In genomic region chr17:78257810-78258322, GRCh38 we compare ENCODE assay signal across 1 cellular context.
TF ChIP-seq lines count a peak whose summit lies in the region.

No MANE protein-coding gene starts in this region.

TF ChIP-seq in K562, 482 proteins besides CTCF, POLR2A, EP300 and RAD21 (continued from another document):
- TF ChIP-seq ZBTB34 (CRISPR knock-in tag; IDR thresholded peaks at IDR 0.05), result no peak
- TF ChIP-seq MTF1 (CRISPR knock-in tag; IDR thresholded peaks at IDR 0.05; ENCODE audit: borderline replicate concordance), result no peak
- TF ChIP-seq, protein P1, sequence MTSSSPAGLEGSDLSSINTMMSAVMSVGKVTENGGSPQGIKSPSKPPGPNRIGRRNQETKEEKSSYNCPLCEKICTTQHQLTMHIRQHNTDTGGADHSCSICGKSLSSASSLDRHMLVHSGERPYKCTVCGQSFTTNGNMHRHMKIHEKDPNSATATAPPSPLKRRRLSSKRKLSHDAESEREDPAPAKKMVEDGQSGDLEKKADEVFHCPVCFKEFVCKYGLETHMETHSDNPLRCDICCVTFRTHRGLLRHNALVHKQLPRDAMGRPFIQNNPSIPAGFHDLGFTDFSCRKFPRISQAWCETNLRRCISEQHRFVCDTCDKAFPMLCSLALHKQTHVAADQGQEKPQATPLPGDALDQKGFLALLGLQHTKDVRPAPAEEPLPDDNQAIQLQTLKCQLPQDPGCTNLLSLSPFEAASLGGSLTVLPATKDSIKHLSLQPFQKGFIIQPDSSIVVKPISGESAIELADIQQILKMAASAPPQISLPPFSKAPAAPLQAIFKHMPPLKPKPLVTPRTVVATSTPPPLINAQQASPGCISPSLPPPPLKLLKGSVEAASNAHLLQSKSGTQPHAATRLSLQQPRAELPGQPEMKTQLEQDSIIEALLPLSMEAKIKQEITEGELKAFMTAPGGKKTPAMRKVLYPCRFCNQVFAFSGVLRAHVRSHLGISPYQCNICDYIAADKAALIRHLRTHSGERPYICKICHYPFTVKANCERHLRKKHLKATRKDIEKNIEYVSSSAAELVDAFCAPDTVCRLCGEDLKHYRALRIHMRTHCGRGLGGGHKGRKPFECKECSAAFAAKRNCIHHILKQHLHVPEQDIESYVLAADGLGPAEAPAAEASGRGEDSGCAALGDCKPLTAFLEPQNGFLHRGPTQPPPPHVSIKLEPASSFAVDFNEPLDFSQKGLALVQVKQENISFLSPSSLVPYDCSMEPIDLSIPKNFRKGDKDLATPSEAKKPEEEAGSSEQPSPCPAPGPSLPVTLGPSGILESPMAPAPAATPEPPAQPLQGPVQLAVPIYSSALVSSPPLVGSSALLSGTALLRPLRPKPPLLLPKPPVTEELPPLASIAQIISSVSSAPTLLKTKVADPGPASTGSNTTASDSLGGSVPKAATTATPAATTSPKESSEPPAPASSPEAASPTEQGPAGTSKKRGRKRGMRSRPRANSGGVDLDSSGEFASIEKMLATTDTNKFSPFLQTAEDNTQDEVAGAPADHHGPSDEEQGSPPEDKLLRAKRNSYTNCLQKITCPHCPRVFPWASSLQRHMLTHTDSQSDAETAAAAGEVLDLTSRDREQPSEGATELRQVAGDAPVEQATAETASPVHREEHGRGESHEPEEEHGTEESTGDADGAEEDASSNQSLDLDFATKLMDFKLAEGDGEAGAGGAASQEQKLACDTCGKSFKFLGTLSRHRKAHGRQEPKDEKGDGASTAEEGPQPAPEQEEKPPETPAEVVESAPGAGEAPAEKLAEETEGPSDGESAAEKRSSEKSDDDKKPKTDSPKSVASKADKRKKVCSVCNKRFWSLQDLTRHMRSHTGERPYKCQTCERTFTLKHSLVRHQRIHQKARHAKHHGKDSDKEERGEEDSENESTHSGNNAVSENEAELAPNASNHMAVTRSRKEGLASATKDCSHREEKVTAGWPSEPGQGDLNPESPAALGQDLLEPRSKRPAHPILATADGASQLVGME (CRISPR knock-in tag; IDR thresholded peaks at IDR 0.05), result 0 out of 2 replicates have a peak, but pooled peaks have one; percentile 22
- 0 out of 2 replicates have a peak, but pooled peaks have one; percentile 23 for TF ChIP-seq IFI16 (CRISPR knock-in tag; IDR thresholded peaks at IDR 0.05)
- TF ChIP-seq CBFA2T2 (conservative IDR thresholded peaks at IDR 0.05), result 0 out of 2 replicates have a peak, but pooled peaks have one; percentile 14
- 0 out of 2 replicates have a peak, but pooled peaks have one; percentile 13 for TF ChIP-seq ZNF165 (CRISPR knock-in tag; IDR thresholded peaks at IDR 0.05; ENCODE audit: borderline replicate concordance)
- TF ChIP-seq KDM5B (IDR thresholded peaks at IDR 0.05; ENCODE audit: insufficient replicate concordance, low read depth, low read length), result peak; percentile 17
- TF ChIP-seq POLR2G (IDR thresholded peaks at IDR 0.05; ENCODE audit: low read depth, low read length), result 0 out of 2 replicates have a peak, but pooled peaks have one; percentile 13
- 0 out of 2 replicates have a peak, but pooled peaks have one; percentile 3 for TF ChIP-seq ZNF263 (CRISPR knock-in tag; IDR thresholded peaks at IDR 0.05; ENCODE audit: borderline replicate concordance)
- TF ChIP-seq FOXK1 (CRISPR knock-in tag; IDR thresholded peaks at IDR 0.05; ENCODE audit: borderline replicate concordance), result no peak
- TF ChIP-seq XRCC4 (IDR thresholded peaks at IDR 0.05; ENCODE audit: extremely low read depth, insufficient read depth, insufficient read length), result no peak
- no peak for TF ChIP-seq SLC30A9 (CRISPR knock-in tag; IDR thresholded peaks at IDR 0.05)
- TF ChIP-seq ZFP1 (CRISPR knock-in tag; IDR thresholded peaks at IDR 0.05), result 0 out of 2 replicates have a peak, but pooled peaks have one; percentile 32
- TF ChIP-seq, protein P2, sequence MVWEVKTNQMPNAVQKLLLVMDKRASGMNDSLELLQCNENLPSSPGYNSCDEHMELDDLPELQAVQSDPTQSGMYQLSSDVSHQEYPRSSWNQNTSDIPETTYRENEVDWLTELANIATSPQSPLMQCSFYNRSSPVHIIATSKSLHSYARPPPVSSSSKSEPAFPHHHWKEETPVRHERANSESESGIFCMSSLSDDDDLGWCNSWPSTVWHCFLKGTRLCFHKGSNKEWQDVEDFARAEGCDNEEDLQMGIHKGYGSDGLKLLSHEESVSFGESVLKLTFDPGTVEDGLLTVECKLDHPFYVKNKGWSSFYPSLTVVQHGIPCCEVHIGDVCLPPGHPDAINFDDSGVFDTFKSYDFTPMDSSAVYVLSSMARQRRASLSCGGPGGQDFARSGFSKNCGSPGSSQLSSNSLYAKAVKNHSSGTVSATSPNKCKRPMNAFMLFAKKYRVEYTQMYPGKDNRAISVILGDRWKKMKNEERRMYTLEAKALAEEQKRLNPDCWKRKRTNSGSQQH (CRISPR knock-in tag; IDR thresholded peaks at IDR 0.05), result no peak
- no peak for TF ChIP-seq ZNF324 (CRISPR knock-in tag; IDR thresholded peaks at IDR 0.05)
- TF ChIP-seq KLF16 (IDR thresholded peaks at IDR 0.05), result no peak
- TF ChIP-seq NFRKB (IDR thresholded peaks at IDR 0.05; ENCODE audit: low read depth), result no peak
- TF ChIP-seq HDGF (IDR thresholded peaks at IDR 0.05), result 0 out of 2 replicates have a peak, but pooled peaks have one; percentile 18
- no peak for TF ChIP-seq ZNF436 (CRISPR knock-in tag; IDR thresholded peaks at IDR 0.05)
- no peak for TF ChIP-seq ATF7 (IDR thresholded peaks at IDR 0.05)
- TF ChIP-seq, protein P3, sequence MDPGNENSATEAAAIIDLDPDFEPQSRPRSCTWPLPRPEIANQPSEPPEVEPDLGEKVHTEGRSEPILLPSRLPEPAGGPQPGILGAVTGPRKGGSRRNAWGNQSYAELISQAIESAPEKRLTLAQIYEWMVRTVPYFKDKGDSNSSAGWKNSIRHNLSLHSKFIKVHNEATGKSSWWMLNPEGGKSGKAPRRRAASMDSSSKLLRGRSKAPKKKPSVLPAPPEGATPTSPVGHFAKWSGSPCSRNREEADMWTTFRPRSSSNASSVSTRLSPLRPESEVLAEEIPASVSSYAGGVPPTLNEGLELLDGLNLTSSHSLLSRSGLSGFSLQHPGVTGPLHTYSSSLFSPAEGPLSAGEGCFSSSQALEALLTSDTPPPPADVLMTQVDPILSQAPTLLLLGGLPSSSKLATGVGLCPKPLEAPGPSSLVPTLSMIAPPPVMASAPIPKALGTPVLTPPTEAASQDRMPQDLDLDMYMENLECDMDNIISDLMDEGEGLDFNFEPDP (CRISPR knock-in tag; IDR thresholded peaks at IDR 0.05), result no peak
TF ChIP-seq in K562: peak in this region for 28.
